Comparison of ENCODE assay signal across 18 cellular contexts in the genomic region with DNA sequence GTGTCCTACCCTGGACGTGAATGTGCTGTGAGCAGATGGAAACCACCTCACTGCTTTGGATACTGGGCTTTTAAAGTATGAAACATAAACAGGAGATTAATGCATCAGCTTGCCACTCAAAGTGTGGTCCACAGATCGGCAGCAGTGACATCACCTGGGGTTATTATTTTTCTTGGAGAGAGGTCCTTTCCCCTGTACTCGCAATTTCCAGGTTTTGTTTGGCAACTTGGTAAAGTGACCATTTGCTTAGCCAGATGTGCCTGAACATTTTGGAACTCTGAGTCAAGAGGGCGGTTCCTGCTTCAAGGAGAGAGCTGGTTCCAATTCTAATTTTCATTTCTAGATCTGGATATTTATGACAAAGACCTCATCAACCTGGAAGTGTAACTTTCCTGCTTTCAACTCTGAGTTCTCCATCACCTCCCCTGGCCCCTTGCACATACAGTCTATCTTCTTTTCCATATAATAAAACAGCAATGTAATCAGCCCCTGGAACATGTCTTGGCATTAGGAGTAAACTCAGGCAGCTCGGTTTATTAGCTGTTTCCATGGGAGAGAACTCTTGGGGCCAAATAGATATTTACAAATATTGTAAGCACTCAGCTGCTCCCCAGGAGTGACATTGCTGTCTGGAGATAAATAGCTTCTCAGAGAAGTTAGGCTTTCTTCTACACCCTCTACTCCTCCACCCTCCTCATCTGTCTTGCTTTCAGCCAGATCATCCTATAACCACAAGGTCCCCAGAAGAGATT.
DNase-seq lines count a peak whose midpoint lies in the region; ATAC-seq and TF ChIP-seq lines count a peak whose summit lies in the region.
"Had no signal": no experiment of that assay in that cellular context is flagged by ENCODE, and none has a peak within 500 bp of the region (broad histone marks: within the 10 kb centered on the region; RNA-seq: fewer than 3 reads in every experiment).

No MANE protein-coding gene starts in this region.

- no peaks in the 10 kb centered on the region; the same call in 2 of the 3 replicates for H3K9me3 Mint-ChIP-seq in GM23338

- TF ChIP-seq CTCF in GM23338 (conservative IDR thresholded peaks at IDR 0.05; ENCODE audit: low read depth in 2 of 2), result no peak
- TF ChIP-seq CTCF in heart left ventricle (IDR thresholded peaks at IDR 0.05), result no peak
- no peak for TF ChIP-seq CTCF in smooth muscle cell (IDR thresholded peaks at IDR 0.05; ENCODE audit: borderline replicate concordance, insufficient read depth, poor library complexity, severe bottlenecking)
- TF ChIP-seq CTCF in testis (IDR thresholded peaks at IDR 0.05), result no peak

- no peak overlapping the region for H3K9ac ChIP-seq in adipocyte (ENCODE audit: low read length)
- H3K9ac ChIP-seq in smooth muscle cell (ENCODE audit: low read depth), result no peak overlapping the region

- intact Hi-C loops in heart left ventricle (cut with DNase I) (no loop called here), testis (cut with DNase I; ENCODE audit: low total_unique reads) (no loop called here)

- H3K9me3 ChIP-seq in adipocyte (ENCODE audit: control insufficient read depth, low read length) (peaks cover 5% of the 10 kb centered on the region), heart left ventricle (peaks cover 0 to 11% (median 3%) of the 10 kb centered on the region in 12 donors), smooth muscle cell (replicated peaks; ENCODE audit: low read depth) (no peaks in the 10 kb centered on the region), testis (no peaks in the 10 kb centered on the region)

- H2AFZ ChIP-seq in GM23338, result 0 out of 2 replicates have a peak overlapping the region, but pooled peaks have one; percentile 7
- H2AFZ ChIP-seq in smooth muscle cell (ENCODE audit: low read depth), result peak overlapping the region; percentile 2

- no peaks in the 10 kb centered on the region; the same call in 1 of the 2 replicates for H3K9me2 ChIP-seq in GM23338 (ENCODE audit: insufficient read depth)

- WGBS in heart left ventricle, 4 donors, result 44 to 57% (median 54%) methylated on average over 5 of the region's 5 CpGs
- 67% methylated on average over 5 of the region's 5 CpGs for WGBS in smooth muscle cell (ENCODE audit: low lambda C conversion rate)
- WGBS in testis, 2 donors, result 50 to 65% methylated on average over 5 of the region's 5 CpGs

- no peak overlapping the region for H3K27ac ChIP-seq in GM23338 (ENCODE audit: low read depth)
- H3K27ac ChIP-seq in heart left ventricle, result peak overlapping the region in 5 of 12 donors; percentile 7 to 66 (median 26)
- H3K27ac ChIP-seq in smooth muscle cell (ENCODE audit: low read depth), result no peak overlapping the region
- no peak overlapping the region for H3K27ac ChIP-seq in testis
- H3K27ac ChIP-seq: esophagus muscularis mucosa had no signal

- DNase-seq in GM23338 (ENCODE audit: low spot score) (no peak), adipocyte (ENCODE audit: low read depth) (peak; percentile 32), heart left ventricle (peak in 3 of 5 donors; percentile 10 to 31 (median 19)), smooth muscle cell (lab: John Stamatoyannopoulos, UW; ENCODE audit: unreplicated experiment) (no peak), testis (no peak), NCI-H1436 treated with DMSO at 0.1 percent for 48 hours (lab: John Stamatoyannopoulos, UW) (no peak)
- DNase-seq in NK-92 treated with Interleukin-12 subunit alpha and Interleukin-12 subunit beta, amount 100 ng/mL, for 24 hours (lab: John Stamatoyannopoulos, UW), result no peak
- DNase-seq: amygdala; CD8-positive, alpha-beta memory T cell; Kasumi-1; midbrain; NCI-H187; NCI-H526; T-cell had no signal

- H3K4me1 Mint-ChIP-seq in GM23338, result no peaks in the 10 kb centered on the region; the same call in 1 of the 3 replicates
- H3K4me1 Mint-ChIP-seq: CD8-positive, alpha-beta memory T cell; T-cell had no signal

- H3K4me3 ChIP-seq in GM23338 (no peak overlapping the region), adipocyte (ENCODE audit: low read length) (no peak overlapping the region), heart left ventricle (no peak overlapping the region), smooth muscle cell (no peak overlapping the region), testis (no peak overlapping the region)
- H3K4me3 ChIP-seq: esophagus muscularis mucosa had no signal

- no peaks in the 10 kb centered on the region for H3K36me3 Mint-ChIP-seq in GM23338 (ENCODE audit: low read depth)
- H3K36me3 Mint-ChIP-seq: CD8-positive, alpha-beta memory T cell; T-cell had no signal

- no peaks in the 10 kb centered on the region for H3K4me1 ChIP-seq in GM23338 (ENCODE audit: insufficient read depth)
- peaks cover 37% of the 10 kb centered on the region for H3K4me1 ChIP-seq in adipocyte (ENCODE audit: control insufficient read depth, insufficient read depth, low read length)
- peaks cover 0 to 9% (median 4%) of the 10 kb centered on the region in 12 donors for H3K4me1 ChIP-seq in heart left ventricle
- no peaks in the 10 kb centered on the region for H3K4me1 ChIP-seq in smooth muscle cell (ENCODE audit: low read depth)
- H3K4me1 ChIP-seq in testis, result no peaks in the 10 kb centered on the region

- no peaks in the 10 kb centered on the region for H3K36me3 ChIP-seq in GM23338 (ENCODE audit: insufficient read depth)
- no peaks in the 10 kb centered on the region for H3K36me3 ChIP-seq in adipocyte (ENCODE audit: control insufficient read depth, insufficient read depth, low read length, severe bottlenecking)
- no peaks in the 10 kb centered on the region for H3K36me3 ChIP-seq in heart left ventricle
- H3K36me3 ChIP-seq in smooth muscle cell (ENCODE audit: low read depth), result no peaks in the 10 kb centered on the region
- no peaks in the 10 kb centered on the region for H3K36me3 ChIP-seq in testis (ENCODE audit: low read depth, missing control alignments)
- H3K36me3 ChIP-seq: esophagus muscularis mucosa had no signal

- H4K20me1 ChIP-seq in GM23338 (replicated peaks; ENCODE audit: insufficient read depth) (no peaks in the 10 kb centered on the region), smooth muscle cell (ENCODE audit: low read depth) (no peaks in the 10 kb centered on the region)

- no peak overlapping the region for H3K4me3 Mint-ChIP-seq in GM23338
- H3K4me3 Mint-ChIP-seq: CD8-positive, alpha-beta memory T cell; dendritic cell treated with granulocyte-macrophage colony-stimulating factor and Interleukin-4, amounts not matched to agents 40 ng/mL and 50 ng/mL, for 4 days; stimulated activated naive CD8-positive, alpha-beta T cell treated with anti-CD3 and anti-CD28 coated beads, Interleukin-15, Interleukin-2, amounts not matched to agents 100 ng/mL and 50 ng/mL, for 24 hours; T-cell had no signal

- H3K27me3 ChIP-seq in GM23338 (ENCODE audit: insufficient read depth) (no peaks in the 10 kb centered on the region), adipocyte (replicated peaks; ENCODE audit: control insufficient read depth, insufficient read depth, low read length) (no peaks in the 10 kb centered on the region), heart left ventricle (no peaks in the 10 kb centered on the region), smooth muscle cell (ENCODE audit: low read depth) (no peaks in the 10 kb centered on the region), testis (no peaks in the 10 kb centered on the region)

- no peak overlapping the region for H3K27ac Mint-ChIP-seq in GM23338
- H3K27ac Mint-ChIP-seq: CD8-positive, alpha-beta memory T cell; dendritic cell treated with granulocyte-macrophage colony-stimulating factor and Interleukin-4, amounts not matched to agents 40 ng/mL and 50 ng/mL, for 4 days; stimulated activated naive CD8-positive, alpha-beta T cell treated with anti-CD3 and anti-CD28 coated beads, Interleukin-15, Interleukin-2, amounts not matched to agents 100 ng/mL and 50 ng/mL, for 24 hours; T-cell had no signal

- no peaks in the 10 kb centered on the region for H3K79me2 ChIP-seq in GM23338 (replicated peaks; ENCODE audit: insufficient read depth)
- H3K79me2 ChIP-seq in smooth muscle cell (ENCODE audit: low read depth), result no peaks in the 10 kb centered on the region

- TF ChIP-seq POLR2A in heart left ventricle (IDR thresholded peaks at IDR 0.05), result no peak
- TF ChIP-seq POLR2A in testis (IDR thresholded peaks at IDR 0.05), result no peak

- H3K27me3 Mint-ChIP-seq in GM23338 (ENCODE audit: insufficient read depth, low read depth, poor library complexity), result no peaks in the 10 kb centered on the region
- H3K27me3 Mint-ChIP-seq: dendritic cell treated with granulocyte-macrophage colony-stimulating factor and Interleukin-4, amounts not matched to agents 40 ng/mL and 50 ng/mL, for 4 days; stimulated activated naive CD8-positive, alpha-beta T cell treated with anti-CD3 and anti-CD28 coated beads, Interleukin-15, Interleukin-2, amounts not matched to agents 100 ng/mL and 50 ng/mL, for 24 hours; T-cell had no signal

- no peaks in the 10 kb centered on the region for H3F3A ChIP-seq in GM23338 (replicated peaks; ENCODE audit: low read depth)
- peaks cover 13% of the 10 kb centered on the region for H3F3A ChIP-seq in smooth muscle cell (ENCODE audit: low read depth)

- ATAC-seq in GM23338 (no peak), heart left ventricle (peak; percentile 69 to 89 (median 77))
- ATAC-seq: Panc1, T-cell had no signal

- H3K4me2 ChIP-seq in GM23338 (no peak overlapping the region), smooth muscle cell (no peak overlapping the region)

TF ChIP-seq in GM23338, 12 proteins besides CTCF, POLR2A, EP300 and RAD21 (continues in another document):
- TF ChIP-seq, protein P1, sequence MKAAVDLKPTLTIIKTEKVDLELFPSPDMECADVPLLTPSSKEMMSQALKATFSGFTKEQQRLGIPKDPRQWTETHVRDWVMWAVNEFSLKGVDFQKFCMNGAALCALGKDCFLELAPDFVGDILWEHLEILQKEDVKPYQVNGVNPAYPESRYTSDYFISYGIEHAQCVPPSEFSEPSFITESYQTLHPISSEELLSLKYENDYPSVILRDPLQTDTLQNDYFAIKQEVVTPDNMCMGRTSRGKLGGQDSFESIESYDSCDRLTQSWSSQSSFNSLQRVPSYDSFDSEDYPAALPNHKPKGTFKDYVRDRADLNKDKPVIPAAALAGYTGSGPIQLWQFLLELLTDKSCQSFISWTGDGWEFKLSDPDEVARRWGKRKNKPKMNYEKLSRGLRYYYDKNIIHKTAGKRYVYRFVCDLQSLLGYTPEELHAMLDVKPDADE (IDR thresholded peaks at IDR 0.05), result no peak
- TF ChIP-seq STAT1 (IDR thresholded peaks at IDR 0.05; ENCODE audit: unreplicated experiment) (no peak), POLR2AphosphoS5 (IDR thresholded peaks at IDR 0.05; ENCODE audit: low read depth) (no peak), CREB1 (CRISPR knock-in tag; IDR thresholded peaks at IDR 0.05; ENCODE audit: low read depth) (no peak)

Comparison
In these comparisons a context has a peak if more than half of its experiments do, and no peak if none do; other contexts are left out.
1. DNase-seq: peak in adipocyte (single experiment) and heart left ventricle (3 of 5); none in GM23338 (single experiment), smooth muscle cell (single experiment), testis (single experiment), NCI-H1436 treated with DMSO at 0.1 percent for 48 hours (single experiment) and NK-92 treated with Interleukin-12 subunit alpha and Interleukin-12 subunit beta, amount 100 ng/mL, for 24 hours (single experiment).